ENCODE assay signal across 14 cellular contexts in genomic region chr12:32362892-32363291, GRCh38. TPM values are rescaled to one million over a fixed set of nuclear protein-coding genes. Genes with fewer than 3 reads are reported as not detected.
A peak's percentile ranks its signal among the peaks of the same experiment; 100 is the strongest.
DNase-seq lines count a peak whose midpoint lies in the region; ATAC-seq and TF ChIP-seq lines count a peak whose summit lies in the region.
"Had no signal": no experiment of that assay in that cellular context is flagged by ENCODE, and none has a peak within 500 bp of the region (broad histone marks: within the 10 kb centered on the region; RNA-seq: fewer than 3 reads in every experiment).

No MANE protein-coding gene starts in this region.

- POLR2A ChIA-PET in HEK293 (lab: Yijun Ruan, JAX): no interaction called here
- POLR2A ChIA-PET in WTC11 (lab: Charles Lee): interaction anchor here (0.8 kb wide), 1 partner anchor 21 kb away, joined by 3 read pairs; no protein-coding TSS in a partner anchor

- no peaks in the 10 kb centered on the region for H3K27me3 Mint-ChIP-seq in WTC11 (ENCODE audit: low read depth)
- H3K27me3 Mint-ChIP-seq: CD4-positive, alpha-beta T cell had no signal

- no peaks in the 10 kb centered on the region for H3K9me3 ChIP-seq in HEK293 (ENCODE audit: control insufficient read depth, insufficient read depth, low read depth, low read length)
- no peaks in the 10 kb centered on the region for H3K9me3 ChIP-seq in parathyroid adenoma (ENCODE audit: control insufficient read depth, low read length)
- no peaks in the 10 kb centered on the region for H3K9me3 ChIP-seq in aorta (ENCODE audit: control insufficient read depth, low read length)
- H3K9me3 ChIP-seq: Caco-2, HAP-1 had no signal

- H3K4me1 ChIP-seq in HEK293 (ENCODE audit: control insufficient read depth, insufficient read depth, low read length) (no peaks in the 10 kb centered on the region), parathyroid adenoma (peaks cover 13% of the 10 kb centered on the region), aorta (ENCODE audit: control insufficient read depth in 1 of 2, insufficient read depth in 2 of 2, low read length in 2 of 2) (no peaks in the 10 kb centered on the region)

- peak overlapping the region; percentile 7 for H3K4me2 ChIP-seq in parathyroid adenoma (ENCODE audit: low read length)
- H3K4me2 ChIP-seq: KMS-11 had no signal

- H3K4me3 Mint-ChIP-seq in WTC11: no peak overlapping the region
- H3K4me3 Mint-ChIP-seq: CD4-positive, alpha-beta T cell had no signal

- no peaks in the 10 kb centered on the region for H3K9me3 Mint-ChIP-seq in WTC11
- H3K9me3 Mint-ChIP-seq: CD4-positive, alpha-beta T cell had no signal

- peak overlapping the region; percentile 44 for H3K27ac Mint-ChIP-seq in WTC11
- H3K27ac Mint-ChIP-seq: CD4-positive, alpha-beta T cell had no signal

- peaks cover 41% of the 10 kb centered on the region for H3K4me1 Mint-ChIP-seq in WTC11

- no peak overlapping the region for H3K27ac ChIP-seq in HEK293 (ENCODE audit: extremely low read depth, low read depth, low read length)
- peak overlapping the region; percentile 46 for H3K27ac ChIP-seq in parathyroid adenoma
- H3K27ac ChIP-seq in aorta (ENCODE audit: low read depth in 1 of 2, low read length in 2 of 2): no peak overlapping the region
- H3K27ac ChIP-seq: C4-2B, KMS-11 had no signal

- no peaks in the 10 kb centered on the region for H3K79me2 ChIP-seq in parathyroid adenoma

- no peak overlapping the region for H2AFZ ChIP-seq in parathyroid adenoma

- intact Hi-C loops in aorta (cut with DNase I): loop anchor here in 1 of 2 donors (10.0 kb wide), 1 partner anchor 312 kb away; the partner anchor contains the start of gene DNM1L

- no peaks in the 10 kb centered on the region for H3K27me3 ChIP-seq in parathyroid adenoma (ENCODE audit: control insufficient read depth, insufficient read depth, low read length)
- no peaks in the 10 kb centered on the region for H3K27me3 ChIP-seq in aorta (ENCODE audit: control insufficient read depth in 1 of 2, insufficient read depth in 2 of 2, low read length in 1 of 2)

- H3K36me3 ChIP-seq in HEK293 (ENCODE audit: control insufficient read depth in 2 of 2, insufficient read depth in 1 of 2, low read length in 2 of 2): no peaks in the 10 kb centered on the region
- H3K36me3 ChIP-seq in parathyroid adenoma (ENCODE audit: control insufficient read depth, insufficient read depth, low read length): no peaks in the 10 kb centered on the region
- H3K36me3 ChIP-seq in aorta (ENCODE audit: control insufficient read depth in 1 of 2, insufficient read depth in 2 of 2, low read length in 1 of 2): peaks cover 0 to 4% of the 10 kb centered on the region in 2 donors
- H3K36me3 ChIP-seq: HAP-1 had no signal

- no peak overlapping the region for H3K4me3 ChIP-seq in HEK293 (ENCODE audit: low read depth, low read length)
- H3K4me3 ChIP-seq in parathyroid adenoma (ENCODE audit: low read depth, low read length): no peak overlapping the region
- no peak overlapping the region for H3K4me3 ChIP-seq in aorta (ENCODE audit: low read length in 2 of 2)
- H3K4me3 ChIP-seq: HAP-1 had no signal

- CTCF ChIA-PET in HEK293 (lab: Yijun Ruan, JAX) (interaction anchor here (0.5 to 2.4 kb wide), 3 partner anchors 32 to 710 kb away, joined by 3 to 10 read pairs (median 6); no protein-coding TSS in a partner anchor), WTC11 (lab: Charles Lee) (interaction anchor here (0.5 to 2.6 kb wide), 4 partner anchors 12 to 710 kb away, joined by 3 to 7 read pairs (median 3); no protein-coding TSS in a partner anchor)

- TF ChIP-seq CTCF in HEK293 (tag by site-specific recombination; IDR thresholded peaks at IDR 0.05): no peak
- TF ChIP-seq CTCF in WTC11 (IDR thresholded peaks at IDR 0.05): no peak
- TF ChIP-seq CTCF in parathyroid adenoma (IDR thresholded peaks at IDR 0.05): no peak

- H3K36me3 Mint-ChIP-seq in WTC11: peaks cover 3% of the 10 kb centered on the region; the same call in 1 of the 2 replicates

- DNase-seq in WTC11 (ENCODE audit: low spot score) (no peak), aorta (no peak), OCI-M1 (lab: John Stamatoyannopoulos, UW) (no peak), GF-D8 (lab: John Stamatoyannopoulos, UW) (no peak)
- DNase-seq: AML-193; Caco-2; CD4-positive, alpha-beta T cell; GOT3 had no signal

- ATAC-seq in WTC11 (peak; percentile 13), aorta (ENCODE audit: low FRiP score) (no peak)
- ATAC-seq: HepG2 had no signal

- WGBS in aorta, 2 donors: 82 to 89% methylated on average over 3 of the region's 3 CpGs

- no peak overlapping the region for H3K9ac ChIP-seq in parathyroid adenoma
- H3K9ac ChIP-seq: KMS-11 had no signal

TF ChIP-seq in HEK293, 187 proteins besides CTCF, POLR2A, EP300 and RAD21:
- TF ChIP-seq, protein P1, sequence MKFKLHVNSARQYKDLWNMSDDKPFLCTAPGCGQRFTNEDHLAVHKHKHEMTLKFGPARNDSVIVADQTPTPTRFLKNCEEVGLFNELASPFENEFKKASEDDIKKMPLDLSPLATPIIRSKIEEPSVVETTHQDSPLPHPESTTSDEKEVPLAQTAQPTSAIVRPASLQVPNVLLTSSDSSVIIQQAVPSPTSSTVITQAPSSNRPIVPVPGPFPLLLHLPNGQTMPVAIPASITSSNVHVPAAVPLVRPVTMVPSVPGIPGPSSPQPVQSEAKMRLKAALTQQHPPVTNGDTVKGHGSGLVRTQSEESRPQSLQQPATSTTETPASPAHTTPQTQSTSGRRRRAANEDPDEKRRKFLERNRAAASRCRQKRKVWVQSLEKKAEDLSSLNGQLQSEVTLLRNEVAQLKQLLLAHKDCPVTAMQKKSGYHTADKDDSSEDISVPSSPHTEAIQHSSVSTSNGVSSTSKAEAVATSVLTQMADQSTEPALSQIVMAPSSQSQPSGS (tag by site-specific recombination; IDR thresholded peaks at IDR 0.05; ENCODE audit: low read depth): 0 out of 2 replicates have a peak, but pooled peaks have one; percentile 24
- TF ChIP-seq ZBTB6 (tag by site-specific recombination; IDR thresholded peaks at IDR 0.05): no peak
- no peak for TF ChIP-seq ZNF292 (tag by site-specific recombination; IDR thresholded peaks at IDR 0.05; ENCODE audit: borderline replicate concordance, low read depth)

TF ChIP-seq in WTC11, 78 proteins besides CTCF, POLR2A, EP300 and RAD21 (continues in another document):
- TF ChIP-seq ZSCAN18 (CRISPR knock-in tag; IDR thresholded peaks at IDR 0.05) (no peak), FOXK1 (CRISPR knock-in tag; IDR thresholded peaks at IDR 0.05) (no peak), ZNF263 (CRISPR knock-in tag; IDR thresholded peaks at IDR 0.05; ENCODE audit: low read depth) (no peak), EMX1 (CRISPR knock-in tag; IDR thresholded peaks at IDR 0.05) (no peak), NR3C1 (CRISPR knock-in tag; conservative IDR thresholded peaks at IDR 0.05; ENCODE audit: low read depth) (no peak), GABPB1 (CRISPR knock-in tag; IDR thresholded peaks at IDR 0.05) (no peak), JAZF1 (CRISPR knock-in tag; IDR thresholded peaks at IDR 0.05) (no peak), NR2C2 (CRISPR knock-in tag; IDR thresholded peaks at IDR 0.05) (no peak), ZNF532 (CRISPR knock-in tag; IDR thresholded peaks at IDR 0.05; ENCODE audit: borderline replicate concordance) (no peak), ZNF138 (CRISPR knock-in tag; conservative IDR thresholded peaks at IDR 0.05) (no peak), ZNF396 (CRISPR knock-in tag; IDR thresholded peaks at IDR 0.05; ENCODE audit: borderline replicate concordance) (no peak), JUN (CRISPR knock-in tag; IDR thresholded peaks at IDR 0.05) (no peak)

RNA-seq across cellular contexts. Expression of gene FGD4, which starts 36.5 kb away (rescaled TPM):
- 32.8 to 39.7 TPM (median 35.7 TPM) in 3 replicates for total RNA-seq in WTC11 (2021)
- total RNA-seq in aorta: 10 to 100 TPM; 40.4 to 46.9 TPM
- 1 to 10 TPM; 5.5 to 7.5 TPM for polyA plus RNA-seq in aorta
